ENCODE assay signal across 29 cellular contexts in genomic region chr3:153369561-153370374, GRCh38.
DNase-seq lines count a peak whose midpoint lies in the region; ATAC-seq, FAIRE-seq and TF ChIP-seq lines count a peak whose summit lies in the region.
"Had no signal": no experiment of that assay in that cellular context is flagged by ENCODE, and none has a peak within 500 bp of the region (broad histone marks: within the 10 kb centered on the region; RNA-seq: fewer than 3 reads in every experiment).

No MANE protein-coding gene starts in this region.

- H3K4ac ChIP-seq in neuronal stem cell (ENCODE audit: low read length), result no peak overlapping the region

- no peak for TF ChIP-seq POLR2A in K562 (conservative IDR thresholded peaks at IDR 0.05)

- FAIRE-seq in K562 (lab: Jason Lieb, UNC), result no peak
- FAIRE-seq: A204.1, GM12878, GM12892, GM19239 had no signal

- peaks cover 6% of the 10 kb centered on the region for H3K9me3 Mint-ChIP-seq in stimulated activated memory B cell treated with anti-CD40 and anti-IgM and Interleukin-4, amounts not matched to agents 10 μg/mL and 1 μg/mL and 100 μg/mL, for 72 hours

- no TSS peak for BruUV-seq in K562 (replicated peaks; lab: Mats Ljungman, UMichigan)

- H3K9ac ChIP-seq in K562 (ENCODE audit: insufficient read depth in 1 of 2, low read depth in 2 of 2, low read length in 2 of 2) (no peak overlapping the region), neuronal stem cell (ENCODE audit: low read depth, low read length, poor library complexity) (no peak overlapping the region)
- H3K9ac ChIP-seq: BLaER1 had no signal

- ATAC-seq in right cardiac atrium (peak in 1 of 2 donors; percentile 41), K562 (no peak)
- ATAC-seq in stimulated activated memory B cell treated with anti-CD40 and anti-IgM and Interleukin-4, amounts not matched to agents 10 μg/mL and 1 μg/mL and 100 μg/mL, for 72 hours, result peak; percentile 54
- ATAC-seq: GM12878 had no signal

- H3K4me1 ChIP-seq in right cardiac atrium (ENCODE audit: control insufficient read depth, insufficient read depth, low read length) (no peaks in the 10 kb centered on the region), K562 (replicated peaks in 1 of 2; ENCODE audit: control insufficient read depth in 2 of 2, insufficient read depth in 2 of 2, low read length in 2 of 2) (no peaks in the 10 kb centered on the region), neuronal stem cell (ENCODE audit: control insufficient read depth in 2 of 2, insufficient read depth in 1 of 2, low read depth in 1 of 2, low read length in 2 of 2) (no peaks in the 10 kb centered on the region)
- H3K4me1 ChIP-seq: BE2C had no signal

- DNase-seq in right cardiac atrium (peak in 2 of 3 donors; percentile 43 to 47), cardiac septum (ENCODE audit: low spot score) (no peak), K562 (ENCODE audit: extremely low read depth in 1 of 4, low spot score in 3 of 4) (no peak), neuronal stem cell (ENCODE audit: low spot score) (no peak), cortex of kidney (lab: John Stamatoyannopoulos, UW) (no peak)
- no peak for DNase-seq in effector CD4-positive, alpha-beta T cell
- no peak for DNase-seq in effector CD8-positive, alpha-beta T cell (lab: John Stamatoyannopoulos, UW)
- DNase-seq: 8988T; ACHN; BE2C; C1 segment of cervical spinal cord; CD4-positive, alpha-beta memory T cell; CD4-positive, CD25-positive, alpha-beta regulatory T cell; CD8-positive, alpha-beta memory T cell; COR-L47; DMS 273 treated with DMSO at 0.1 percent for 48 hours; DMS153; DMS53; DMS79; DND-41; EL; GDM1 had no signal

- POLR2A ChIA-PET in K562 (lab: Yijun Ruan, JAX), result no interaction called here

- H3K27ac ChIP-seq in right cardiac atrium (ENCODE audit: low read length) (no peak overlapping the region), K562 (ENCODE audit: extremely low read depth, low read depth, low read length) (no peak overlapping the region), neuronal stem cell (replicated peaks; ENCODE audit: low read length) (no peak overlapping the region)
- H3K27ac ChIP-seq: BLaER1 had no signal

- peak overlapping the region; percentile 21 for H3K14ac ChIP-seq in neuronal stem cell (ENCODE audit: low read length)

- no peak overlapping the region for H3K4me3 Mint-ChIP-seq in stimulated activated memory B cell treated with anti-CD40 and anti-IgM and Interleukin-4, amounts not matched to agents 10 μg/mL and 1 μg/mL and 100 μg/mL, for 72 hours
- H3K4me3 Mint-ChIP-seq: CD14-positive monocyte; CD4-positive, alpha-beta memory T cell; CD8-positive, alpha-beta memory T cell had no signal

- no peaks in the 10 kb centered on the region for H4K20me1 ChIP-seq in K562 (replicated peaks; ENCODE audit: control insufficient read depth, insufficient read depth, low read length)
- H4K20me1 ChIP-seq: BLaER1 had no signal

- no peak for TF ChIP-seq EP300 in K562 (IDR thresholded peaks at IDR 0.05; ENCODE audit: low read length)

- TF ChIP-seq CTCF in K562 (IDR thresholded peaks at IDR 0.05 in 2 of 3, conservative IDR thresholded peaks at IDR 0.05 in 1 of 3; ENCODE audit: insufficient read depth in 2 of 3, low read depth in 1 of 3, low read length in 3 of 3), result no peak

- H3K36me3 ChIP-seq in K562 (ENCODE audit: control insufficient read depth, insufficient read depth, low read length) (no peaks in the 10 kb centered on the region), neuronal stem cell (replicated peaks in 1 of 2; ENCODE audit: control insufficient read depth in 2 of 2, insufficient read depth in 2 of 2, low read length in 2 of 2) (no peaks in the 10 kb centered on the region)
- H3K36me3 ChIP-seq: BE2C, BLaER1 had no signal

- H3K79me2 ChIP-seq in K562 (ENCODE audit: control insufficient read depth, insufficient read depth, low read length), result no peaks in the 10 kb centered on the region

- H3K4me2 ChIP-seq in K562 (ENCODE audit: insufficient read depth, low read length) (no peak overlapping the region), neuronal stem cell (ENCODE audit: insufficient read depth, low read length, poor library complexity, severe bottlenecking) (no peak overlapping the region)
- H3K4me2 ChIP-seq: BLaER1 had no signal

- H2BK12ac ChIP-seq in neuronal stem cell (ENCODE audit: low read length), result no peak overlapping the region

- H2AK5ac ChIP-seq in neuronal stem cell (ENCODE audit: low read depth, low read length), result no peak overlapping the region

- H3K27ac Mint-ChIP-seq in stimulated activated memory B cell treated with anti-CD40 and anti-IgM and Interleukin-4, amounts not matched to agents 10 μg/mL and 1 μg/mL and 100 μg/mL, for 72 hours, result no peak overlapping the region
- H3K27ac Mint-ChIP-seq: CD14-positive monocyte; CD4-positive, alpha-beta memory T cell; CD4-positive, CD25-positive, alpha-beta regulatory T cell; CD8-positive, alpha-beta memory T cell had no signal

- H3K79me1 ChIP-seq in neuronal stem cell (ENCODE audit: low read depth, low read length), result no peaks in the 10 kb centered on the region

- 93% methylated on average over 28 of the region's 28 CpGs for WGBS in right cardiac atrium
- WGBS in K562 (ENCODE audit: insufficient coverage, low coverage, missing lambda C conversion rate), result 12% methylated on average over 14 of the region's 28 CpGs
- no CpG with 5 or more reads among the region's 28 CpGs for WGBS in neuronal stem cell (ENCODE audit: extremely low coverage in 2 of 2, insufficient read length in 2 of 2, insufficient replicate concordance in 1 of 2), 2 donors

- no peaks in the 10 kb centered on the region for H3K27me3 Mint-ChIP-seq in stimulated activated memory B cell treated with anti-CD40 and anti-IgM and Interleukin-4, amounts not matched to agents 10 μg/mL and 1 μg/mL and 100 μg/mL, for 72 hours

- in situ Hi-C loops in K562 (cut with MboI), result no loop called here

- H3K4me3 ChIP-seq in right cardiac atrium (ENCODE audit: low read length), result no peak overlapping the region
- no peak overlapping the region for H3K4me3 ChIP-seq in K562
- no peak overlapping the region for H3K4me3 ChIP-seq in neuronal stem cell (ENCODE audit: low read length in 2 of 2)
- H3K4me3 ChIP-seq: BLaER1, GM12878 had no signal

- no peaks in the 10 kb centered on the region for H3K9me3 ChIP-seq in right cardiac atrium (ENCODE audit: control insufficient read depth, low read length)
- H3K9me3 ChIP-seq in K562 (replicated peaks; ENCODE audit: control insufficient read depth, insufficient read depth, low read depth, low read length), result peaks cover 2% of the 10 kb centered on the region; the same call in 1 of the 2 replicates
- H3K9me3 ChIP-seq in neuronal stem cell (replicated peaks in 1 of 2; ENCODE audit: control insufficient read depth in 2 of 2, insufficient read depth in 1 of 2, low read depth in 1 of 2, low read length in 2 of 2), result no peaks in the 10 kb centered on the region
- H3K9me3 ChIP-seq: BE2C had no signal

- H3K23ac ChIP-seq in neuronal stem cell (ENCODE audit: low read depth, low read length, poor library complexity), result no peak overlapping the region

- H2BK5ac ChIP-seq in neuronal stem cell (ENCODE audit: low read length), result no peak overlapping the region

- H3K27me3 ChIP-seq in right cardiac atrium (ENCODE audit: control insufficient read depth, insufficient read depth) (no peaks in the 10 kb centered on the region), K562 (ENCODE audit: control insufficient read depth in 2 of 2, insufficient read depth in 2 of 2, low read length in 2 of 2) (no peaks in the 10 kb centered on the region), neuronal stem cell (ENCODE audit: control insufficient read depth in 3 of 3, insufficient read depth in 3 of 3, low read depth in 1 of 3, low read length in 3 of 3) (no peaks in the 10 kb centered on the region)
- H3K27me3 ChIP-seq: BE2C, BLaER1 had no signal

- no peak for TF ChIP-seq RAD21 in K562 (CRISPR knock-in tag; conservative IDR thresholded peaks at IDR 0.05 in 1 of 2, IDR thresholded peaks at IDR 0.05 in 1 of 2)

- no peak overlapping the region for H3K18ac ChIP-seq in neuronal stem cell (ENCODE audit: low read length)

- no peaks in the 10 kb centered on the region for H3K9me1 ChIP-seq in K562 (ENCODE audit: control insufficient read depth, insufficient read depth, low read length)

- peaks cover 5% of the 10 kb centered on the region for H3K36me3 Mint-ChIP-seq in stimulated activated memory B cell treated with anti-CD40 and anti-IgM and Interleukin-4, amounts not matched to agents 10 μg/mL and 1 μg/mL and 100 μg/mL, for 72 hours
- H3K36me3 Mint-ChIP-seq: CD14-positive monocyte; CD4-positive, CD25-positive, alpha-beta regulatory T cell had no signal

- no peak overlapping the region for H4K8ac ChIP-seq in neuronal stem cell (ENCODE audit: low read depth, low read length)

- H2AFZ ChIP-seq in K562 (ENCODE audit: low read depth, low read length), result no peak overlapping the region
- no peak overlapping the region for H2AFZ ChIP-seq in neuronal stem cell (ENCODE audit: low read length)

- H4K91ac ChIP-seq in neuronal stem cell (ENCODE audit: low read depth, low read length, poor library complexity), result no peak overlapping the region

- H2BK15ac ChIP-seq in neuronal stem cell (ENCODE audit: low read length), result no peak overlapping the region

- H3K4me1 Mint-ChIP-seq in stimulated activated memory B cell treated with anti-CD40 and anti-IgM and Interleukin-4, amounts not matched to agents 10 μg/mL and 1 μg/mL and 100 μg/mL, for 72 hours, result peaks cover 15% of the 10 kb centered on the region
- H3K4me1 Mint-ChIP-seq: CD8-positive, alpha-beta memory T cell had no signal

- CTCF ChIA-PET in K562 (lab: Yijun Ruan, JAX; ENCODE audit: low intra/inter-chr PET ratio), result no interaction called here

- intact Hi-C loops in right cardiac atrium (cut with DNase I), result no loop called here
- intact Hi-C loops in cardiac septum (cut with DNase I), result no loop called here
- intact Hi-C loops in K562 (cut with micrococcal nuclease), result no loop called here

- H2BK120ac ChIP-seq in neuronal stem cell (ENCODE audit: low read depth, low read length), result no peak overlapping the region

TF ChIP-seq in K562, 482 proteins besides CTCF, POLR2A, EP300 and RAD21 (continues in another document):
- TF ChIP-seq NELFE (IDR thresholded peaks at IDR 0.05; ENCODE audit: insufficient read depth, insufficient read length) (no peak), RBM14 (IDR thresholded peaks at IDR 0.05; ENCODE audit: borderline replicate concordance, insufficient read depth, low read depth, low read length) (no peak)

Comparison
In these comparisons a context has a peak if more than half of its experiments do, and no peak if none do; other contexts are left out.
1. DNase-seq: peak in right cardiac atrium (2 of 3); none in cardiac septum (single experiment), K562 (0 of 4), neuronal stem cell (single experiment), cortex of kidney (single experiment), effector CD4-positive, alpha-beta T cell (single experiment) and effector CD8-positive, alpha-beta T cell (single experiment).